8 cellular contexts compared by ENCODE assay signal in genomic region chr13:43785681-43786471, GRCh38. TPM values are rescaled to one million over a fixed set of nuclear protein-coding genes. Genes with fewer than 3 reads are reported as not detected.
DNase-seq lines count a peak whose midpoint lies in the region; ATAC-seq and TF ChIP-seq lines count a peak whose summit lies in the region.

No MANE protein-coding gene starts in this region.

- H3K79me2 ChIP-seq in neural cell (replicated peaks; ENCODE audit: insufficient read depth, low read length) = peaks cover 39% of the 10 kb centered on the region

- H3K27ac ChIP-seq in neural cell (ENCODE audit: low read length) = peak overlapping the region; percentile 94

- peaks cover 5% of the 10 kb centered on the region for H3F3A ChIP-seq in neural cell (ENCODE audit: insufficient read depth, low read length, poor library complexity, severe bottlenecking)

- H3K27ac Mint-ChIP-seq in activated naive CD8-positive, alpha-beta T cell = no peak overlapping the region

- H3K9ac ChIP-seq in neural cell (ENCODE audit: low read length) = peak overlapping the region; percentile 84

- peaks cover 28% of the 10 kb centered on the region for H3K27me3 Mint-ChIP-seq in activated naive CD8-positive, alpha-beta T cell

- H3K9me2 ChIP-seq in neural cell (ENCODE audit: insufficient read depth, low read length) = no peaks in the 10 kb centered on the region

- peaks cover 12% of the 10 kb centered on the region for H3K4me1 Mint-ChIP-seq in activated naive CD8-positive, alpha-beta T cell (ENCODE audit: low read depth)

- H3K4me3 Mint-ChIP-seq in activated naive CD8-positive, alpha-beta T cell = peak overlapping the region; percentile 83

- H3K36me3 Mint-ChIP-seq in activated naive CD8-positive, alpha-beta T cell = no peaks in the 10 kb centered on the region

- no peaks in the 10 kb centered on the region for H3K9me3 ChIP-seq in neural cell (ENCODE audit: low read length)

- no peak for ATAC-seq in GM21528 (IDR thresholded peaks at IDR 0.05; ENCODE audit: low FRiP score, unreplicated experiment)

- H3K36me3 ChIP-seq in neural cell (ENCODE audit: insufficient read depth, low read length) = no peaks in the 10 kb centered on the region

- no peak for TF ChIP-seq EP300 in neural cell (conservative IDR thresholded peaks at IDR 0.05; ENCODE audit: poor library complexity, severe bottlenecking)

- no peaks in the 10 kb centered on the region for H3K9me3 Mint-ChIP-seq in activated naive CD8-positive, alpha-beta T cell (ENCODE audit: low read depth)

- H2AFZ ChIP-seq in neural cell (ENCODE audit: low read depth, low read length) = peak overlapping the region; percentile 51

- H3K4me2 ChIP-seq in neural cell (ENCODE audit: low read length) = peak overlapping the region; percentile 87

- no peak for TF ChIP-seq CTCF in neural cell (IDR thresholded peaks at IDR 0.05; ENCODE audit: poor library complexity, severe bottlenecking)

- peak; percentile 17 for DNase-seq in stimulated activated CD4-positive, alpha-beta T cell treated with anti-CD3 and anti-CD28 coated beads, Interleukin-12 subunit alpha, Interleukin-12 subunit beta, amount 100 ng/mL, for 4 hours
- no peak for DNase-seq in stimulated activated CD4-positive, alpha-beta T cell treated with anti-CD3 and anti-CD28 coated beads, Interleukin-2, amount 100 ng/mL, for 48 hours
- DNase-seq in NCI-H2171 (lab: John Stamatoyannopoulos, UW) (peak; percentile 70), glomerular visceral epithelial cell (ENCODE audit: extremely low spot score) (peak; percentile 63), MV-4-11 (lab: John Stamatoyannopoulos, UW) (no peak)

- H3K27me3 ChIP-seq in neural cell (ENCODE audit: insufficient read depth, low read depth, low read length) = no peaks in the 10 kb centered on the region

- no peak for TF ChIP-seq RAD21 in neural cell (conservative IDR thresholded peaks at IDR 0.05)

- H4K20me1 ChIP-seq in neural cell (ENCODE audit: insufficient read depth) = no peaks in the 10 kb centered on the region

- peak overlapping the region; percentile 87 for H3K4me3 ChIP-seq in neural cell (ENCODE audit: low read length)

TF ChIP-seq in neural cell, 6 proteins besides CTCF, POLR2A, EP300 and RAD21:
- TF ChIP-seq REST (IDR thresholded peaks at IDR 0.05; ENCODE audit: borderline replicate concordance) = no peak
- TF ChIP-seq SMC3 (conservative IDR thresholded peaks at IDR 0.05; ENCODE audit: poor library complexity) = no peak
- peak; percentile 88 for TF ChIP-seq MXI1 (conservative IDR thresholded peaks at IDR 0.05; ENCODE audit: poor library complexity, severe bottlenecking)
- TF ChIP-seq EZH2 (IDR thresholded peaks at IDR 0.05; ENCODE audit: borderline replicate concordance, insufficient read depth, low read length, poor library complexity, severe bottlenecking) = no peak
- no peak for TF ChIP-seq TAF1 (IDR thresholded peaks at IDR 0.05; ENCODE audit: low read depth)
- TF ChIP-seq POLR2AphosphoS5 (IDR thresholded peaks at IDR 0.05) = peak; percentile 38

RNA-seq across cellular contexts. Expression of gene ENOX1, which starts 0.9 kb away (rescaled TPM):
- polyA plus RNA-seq in neural cell = 42.6 and 43.7 TPM in 2 replicates
- 72.0 and 74.5 TPM in 2 replicates for polyA minus RNA-seq in neural cell

Comparison
In these comparisons a context has a peak if more than half of its experiments do, and no peak if none do; other contexts are left out.
1. DNase-seq: peak in stimulated activated CD4-positive, alpha-beta T cell treated with anti-CD3 and anti-CD28 coated beads, Interleukin-12 subunit alpha, Interleukin-12 subunit beta, amount 100 ng/mL, for 4 hours (single experiment), NCI-H2171 (single experiment) and glomerular visceral epithelial cell (single experiment); none in stimulated activated CD4-positive, alpha-beta T cell treated with anti-CD3 and anti-CD28 coated beads, Interleukin-2, amount 100 ng/mL, for 48 hours (0 of 2) and MV-4-11 (single experiment).